24 cellular contexts compared by ENCODE assay signal in the genomic region with DNA sequence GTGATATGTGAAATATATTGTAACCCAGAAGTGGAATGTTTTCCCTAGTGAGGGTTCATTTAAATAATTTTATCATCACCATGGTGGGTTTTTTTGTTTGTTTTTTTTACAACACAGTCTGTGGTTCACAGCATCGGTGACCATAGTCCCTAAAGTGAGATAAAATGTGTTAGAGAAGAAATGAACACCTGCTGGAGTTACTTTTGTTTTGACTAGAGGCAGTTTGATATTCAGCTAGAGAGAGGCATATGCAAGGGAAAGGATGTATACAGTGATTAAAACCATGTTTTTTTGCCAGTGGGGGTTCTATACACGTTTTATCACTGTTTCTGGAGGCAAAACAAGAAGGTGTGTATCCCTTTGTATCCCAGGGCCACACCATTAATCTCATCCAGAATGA.
DNase-seq lines count a peak whose midpoint lies in the region; ATAC-seq, FAIRE-seq and TF ChIP-seq lines count a peak whose summit lies in the region.
"Had no signal": no experiment of that assay in that cellular context is flagged by ENCODE, and none has a peak within 500 bp of the region (broad histone marks: within the 10 kb centered on the region; RNA-seq: fewer than 3 reads in every experiment).

No MANE protein-coding gene starts in this region.

- no peak for TF ChIP-seq POLR2A in vagina (IDR thresholded peaks at IDR 0.05)

- peak; percentile 86 for DNase-seq in COR-L47 (lab: John Stamatoyannopoulos, UW)
- peak; percentile 62 to 82 for DNase-seq in NCI-H2081 (lab: John Stamatoyannopoulos, UW)
- DNase-seq in NCI-H748 treated with DMSO at 0.1 percent for 48 hours (lab: John Stamatoyannopoulos, UW): peak; percentile 32
- no peak for DNase-seq in cerebellum (ENCODE audit: low spot score)
- no peak for DNase-seq in iPS-NIHi7 (ENCODE audit: extremely low spot score)
- no peak for DNase-seq in D721Med (ENCODE audit: insufficient read length, low spot score)
- no peak for DNase-seq in vagina (ENCODE audit: extremely low spot score in 2 of 2)
- DNase-seq: ACHN; BE2C; C1 segment of cervical spinal cord; Caco-2; CD4-positive, CD25-positive, alpha-beta regulatory T cell; CD8-positive, alpha-beta memory T cell; DMS153; DMS79; GDM1; GM23248; IMR-90 had no signal

- intact Hi-C loops in vagina (cut with DNase I): no loop called here

- no peaks in the 10 kb centered on the region for H3K36me3 ChIP-seq in vagina
- H3K36me3 ChIP-seq: BE2C, HAP-1 had no signal

- H3K4me1 ChIP-seq in vagina: no peaks in the 10 kb centered on the region
- H3K4me1 ChIP-seq: Caco-2, HAP-1 had no signal

- no peaks in the 10 kb centered on the region for H3K9me3 ChIP-seq in vagina
- H3K9me3 ChIP-seq: BE2C, Caco-2, HAP-1 had no signal

- H3K27me3 ChIP-seq in vagina: no peaks in the 10 kb centered on the region
- H3K27me3 ChIP-seq: BE2C had no signal

- TF ChIP-seq CTCF in D721Med (IDR thresholded peaks at IDR 0.05; ENCODE audit: insufficient read depth, missing control alignments) (no peak), vagina (IDR thresholded peaks at IDR 0.05) (no peak)

- no peak overlapping the region for H3K4me3 ChIP-seq in vagina
- H3K4me3 ChIP-seq: GM23248, HAP-1, K562 had no signal

- FAIRE-seq in D721Med (lab: Jason Lieb, UNC): no peak
- FAIRE-seq: A204.1, GM19239, HTR-8/SVneo, K562 had no signal

- ATAC-seq in GM18867 (IDR thresholded peaks at IDR 0.05; ENCODE audit: unreplicated experiment): peak; percentile 53
- ATAC-seq: K562 had no signal

- H3K27ac ChIP-seq in vagina: no peak overlapping the region
- H3K27ac ChIP-seq: GM23248 had no signal

Comparison
In these comparisons a context has a peak if more than half of its experiments do, and no peak if none do; other contexts are left out.
1. DNase-seq: peak in COR-L47 (single experiment), NCI-H2081 (2 of 2) and NCI-H748 treated with DMSO at 0.1 percent for 48 hours (single experiment); none in cerebellum (single experiment), iPS-NIHi7 (single experiment), D721Med (single experiment) and vagina (0 of 2).